In the genomic region with DNA sequence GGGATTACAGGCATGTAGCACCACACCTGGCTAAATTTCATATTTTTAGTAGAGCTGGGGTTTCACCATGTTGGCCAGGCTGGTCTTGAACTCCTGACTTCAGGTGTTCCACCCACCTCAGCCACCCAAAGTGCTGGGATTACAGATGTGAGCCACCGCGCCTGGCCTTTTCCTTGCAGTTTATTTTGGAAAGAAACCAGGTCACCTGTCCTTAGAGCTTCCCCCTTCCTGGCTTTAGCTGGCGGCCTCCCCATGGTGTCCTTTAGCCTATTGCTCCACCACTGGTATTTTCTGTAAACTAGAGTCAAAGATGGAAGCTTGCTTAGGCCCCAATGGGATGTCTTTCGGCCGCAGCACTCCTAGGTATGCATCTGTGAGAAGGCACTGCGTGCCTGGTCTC, we compare ENCODE assay signal across 26 cellular contexts.
"Had no signal": no experiment of that assay in that cellular context is flagged by ENCODE, and none has a peak within 500 bp of the region (broad histone marks: within the 10 kb centered on the region; RNA-seq: fewer than 3 reads in every experiment).

No MANE protein-coding gene starts in this region.

- H3K4me3 Mint-ChIP-seq: effector memory CD8-positive, alpha-beta T cell; immature natural killer cell; nephron; stimulated activated naive CD8-positive, alpha-beta T cell treated with anti-CD3 and anti-CD28 coated beads, Interleukin-15, amount 100 ng/mL, for 72 hours had no signal

- H3K4me1 ChIP-seq: lower lobe of right lung, pancreas, transverse colon had no signal

- H3K27me3 ChIP-seq: esophagus squamous epithelium, pancreas, suprapubic skin, transverse colon had no signal

- DNase-seq: cortex of kidney; effector memory CD8-positive, alpha-beta T cell; erythroblast; esophagus squamous epithelium; foreskin melanocyte; hypothalamus; immature natural killer cell; islet precursor cell; kidney glomerular epithelial cell; left colon; left ventricle myocardium superior; lower lobe of right lung; occipital lobe; retina; stimulated activated CD4-positive, alpha-beta T cell treated with anti-CD3 and anti-CD28 coated beads, Interleukin-12 subunit alpha, Interleukin-12 subunit beta, amount 100 ng/mL, for 4 hours; stimulated activated CD4-positive, alpha-beta T cell treated with anti-CD3 and anti-CD28 coated beads, Interleukin-1b, Interleukin-23, amount 100 ng/mL, for 48 hours; stimulated activated CD4-positive, alpha-beta T cell treated with anti-CD3 and anti-CD28 coated beads, Interleukin-4, amount 100 ng/mL, for 1 hour; stimulated activated CD8-positive, alpha-beta memory T cell treated with anti-CD3 and anti-CD28 coated beads, Interleukin-4, amount 100 ng/mL, for 48 hours; stimulated activated naive CD4-positive, alpha-beta T cell; stimulated activated naive CD8-positive, alpha-beta T cell treated with anti-CD3 and anti-CD28 coated beads, Interleukin-15, amount 100 ng/mL, for 72 hours; transverse colon had no signal

- H3K27me3 Mint-ChIP-seq: effector memory CD8-positive, alpha-beta T cell; stimulated activated naive CD8-positive, alpha-beta T cell treated with anti-CD3 and anti-CD28 coated beads, Interleukin-15, amount 100 ng/mL, for 72 hours had no signal

- H3K4me2 ChIP-seq: smooth muscle cell had no signal

- H3K9me3 Mint-ChIP-seq: effector memory CD8-positive, alpha-beta T cell; immature natural killer cell; nephron; stimulated activated naive CD8-positive, alpha-beta T cell treated with anti-CD3 and anti-CD28 coated beads, Interleukin-15, amount 100 ng/mL, for 72 hours had no signal

- H3K27ac Mint-ChIP-seq: immature natural killer cell; nephron; stimulated activated naive CD8-positive, alpha-beta T cell treated with anti-CD3 and anti-CD28 coated beads, Interleukin-15, amount 100 ng/mL, for 72 hours had no signal

- ATAC-seq: effector memory CD8-positive, alpha-beta T cell; left colon; left ventricle myocardium superior; lower lobe of right lung; sciatic nerve; stimulated activated naive CD8-positive, alpha-beta T cell treated with anti-CD3 and anti-CD28 coated beads, Interleukin-15, amount 100 ng/mL, for 72 hours had no signal

- H3K9me3 ChIP-seq: esophagus squamous epithelium, lower lobe of right lung, pancreas, suprapubic skin, transverse colon had no signal

- H3K4me1 Mint-ChIP-seq: immature natural killer cell; stimulated activated naive CD8-positive, alpha-beta T cell treated with anti-CD3 and anti-CD28 coated beads, Interleukin-15, amount 100 ng/mL, for 72 hours had no signal

- H3K4me3 ChIP-seq: esophagus squamous epithelium, lower lobe of right lung, pancreas, smooth muscle cell, suprapubic skin, transverse colon had no signal

- H3K27ac ChIP-seq: esophagus squamous epithelium, lower lobe of right lung, pancreas, suprapubic skin, transverse colon had no signal
